In genomic region chr3:42729404-42730145, GRCh38 we compare ENCODE assay signal across 23 cellular contexts. TPM values are rescaled to one million over a fixed set of nuclear protein-coding genes. Genes with fewer than 3 reads are reported as not detected.
A peak's percentile ranks its signal among the peaks of the same experiment; 100 is the strongest.
DNase-seq lines count a peak whose midpoint lies in the region; ATAC-seq and TF ChIP-seq lines count a peak whose summit lies in the region.
"Had no signal": no experiment of that assay in that cellular context is flagged by ENCODE, and none has a peak within 500 bp of the region (broad histone marks: within the 10 kb centered on the region; RNA-seq: fewer than 3 reads in every experiment).

No MANE protein-coding gene starts in this region.

- H2BK120ac ChIP-seq in H9 (ENCODE audit: low read depth, low read length, poor library complexity, severe bottlenecking), result no peak overlapping the region

- TF ChIP-seq CTCF in H9 (conservative IDR thresholded peaks at IDR 0.05) (no peak), right atrium auricular region (IDR thresholded peaks at IDR 0.05) (no peak)

- no peak overlapping the region for H4K5ac ChIP-seq in H9 (ENCODE audit: insufficient read length, low read depth, low read length)

- H3K14ac ChIP-seq in H9 (ENCODE audit: insufficient read depth, low read length), result no peak overlapping the region

- H3K23me2 ChIP-seq in H9 (ENCODE audit: insufficient read length, low read depth, low read length, poor library complexity, severe bottlenecking), result no peaks in the 10 kb centered on the region

- WGBS in H9 (ENCODE audit: extremely low coverage, insufficient read length, low lambda C conversion rate), result no CpG with 5 or more reads among the region's 6 CpGs

- no peak overlapping the region for H3K4me2 ChIP-seq in H9 (ENCODE audit: insufficient read depth, insufficient read length, low read length)

- H3K27ac ChIP-seq in H9 (ENCODE audit: insufficient read length, low read depth, low read length) (no peak overlapping the region), caudate nucleus (ENCODE audit: low read depth, low read length) (peak overlapping the region; percentile 100), right atrium auricular region (peak overlapping the region; percentile 80 to 84), skeletal muscle tissue (ENCODE audit: low read depth, low read length) (peak overlapping the region; percentile 73)
- H3K27ac ChIP-seq: adrenal gland, C4-2B had no signal

- no peak overlapping the region for H2AFZ ChIP-seq in H9 (ENCODE audit: low read length)

- no peaks in the 10 kb centered on the region for H3K9me3 Mint-ChIP-seq in H9
- H3K9me3 Mint-ChIP-seq: stimulated activated naive CD8-positive, alpha-beta T cell treated with anti-CD3 and anti-CD28 coated beads, Interleukin-15, amount 100 ng/mL, for 72 hours had no signal

- H3K4me1 Mint-ChIP-seq in H9, result peaks cover 35 to 36% of the 10 kb centered on the region in 2 experiments
- H3K4me1 Mint-ChIP-seq: immature natural killer cell; stimulated activated naive CD8-positive, alpha-beta T cell treated with anti-CD3 and anti-CD28 coated beads, Interleukin-15, amount 100 ng/mL, for 72 hours had no signal

- H4K20me1 ChIP-seq in H9 (ENCODE audit: control insufficient read depth, insufficient read depth, insufficient read length), result no peaks in the 10 kb centered on the region

- no peak overlapping the region for H4K8ac ChIP-seq in H9 (replicated peaks; ENCODE audit: insufficient read length, low read depth, low read length)

- H3K23ac ChIP-seq in H9 (ENCODE audit: insufficient read length, low read depth, low read length), result no peak overlapping the region

- H2BK15ac ChIP-seq in H9 (ENCODE audit: low read depth, low read length), result no peak overlapping the region

- no peak overlapping the region for H2BK5ac ChIP-seq in H9 (ENCODE audit: insufficient read length, low read length)

- no peak overlapping the region for H2AK5ac ChIP-seq in H9 (ENCODE audit: insufficient read length, low read length)

- no peak overlapping the region for H2BK12ac ChIP-seq in H9 (ENCODE audit: insufficient read length, low read depth, low read length)

- H3K79me1 ChIP-seq in H9 (ENCODE audit: insufficient read depth, low read depth, low read length, poor library complexity, severe bottlenecking), result no peaks in the 10 kb centered on the region

- H3K4me3 Mint-ChIP-seq in H9, result no peak overlapping the region
- H3K4me3 Mint-ChIP-seq: immature natural killer cell; stimulated activated naive CD8-positive, alpha-beta T cell treated with anti-CD3 and anti-CD28 coated beads, Interleukin-15, amount 100 ng/mL, for 72 hours had no signal

- no peak overlapping the region for H3T11ph ChIP-seq in H9 (ENCODE audit: low read length)

- no peak overlapping the region for H3K4ac ChIP-seq in H9 (ENCODE audit: low read depth, low read length)

- peaks cover 3% of the 10 kb centered on the region for H3K27me3 Mint-ChIP-seq in H9 (ENCODE audit: low read depth)
- H3K27me3 Mint-ChIP-seq: stimulated activated naive CD8-positive, alpha-beta T cell treated with anti-CD3 and anti-CD28 coated beads, Interleukin-15, amount 100 ng/mL, for 72 hours had no signal

- peaks cover 5% of the 10 kb centered on the region; the same call in 1 of the 2 replicates for H3K4me1 ChIP-seq in H9 (ENCODE audit: insufficient read depth, low read length)
- H3K4me1 ChIP-seq in right atrium auricular region, result peaks cover 0 to 29% of the 10 kb centered on the region in 2 donors
- peaks cover 32 to 52% (median 39%) of the 10 kb centered on the region in 3 donors for H3K4me1 ChIP-seq in skeletal muscle tissue (ENCODE audit: control insufficient read depth in 3 of 3, insufficient read depth in 3 of 3, low read length in 3 of 3)
- H3K4me1 ChIP-seq: adrenal gland, breast epithelium, uterus had no signal

- peak; percentile 11 for DNase-seq in H9
- peak in 1 of 61 donors; percentile 41 for DNase-seq in caudate nucleus (lab: John Stamatoyannopoulos, UW)
- DNase-seq in right atrium auricular region (ENCODE audit: low spot score), result peak; percentile 57
- no peak for DNase-seq in stimulated activated naive CD8-positive, alpha-beta T cell treated with anti-CD3 and anti-CD28 coated beads, Interleukin-15, Interleukin-2, amounts not matched to agents 100 U/mL and 50 U/mL, for 24 hours
- DNase-seq: dermis blood vessel endothelial cell; GOT3; immature natural killer cell; KBM-7; NCI-H1436; NCI-H524; stimulated activated CD4-positive, alpha-beta T cell treated with anti-CD3 and anti-CD28 coated beads, Interleukin-12 subunit alpha, Interleukin-12 subunit beta, amount 100 ng/mL, for 4 hours; stimulated activated naive CD8-positive, alpha-beta T cell treated with anti-CD3 and anti-CD28 coated beads, Interleukin-15, amount 100 ng/mL, for 72 hours; T-helper 9 cell; uterus had no signal

- H3K56ac ChIP-seq in H9 (ENCODE audit: insufficient read length, low read depth, low read length), result no peak overlapping the region

- H3K9me3 ChIP-seq in H9 (ENCODE audit: control insufficient read depth, low read depth, low read length) (no peaks in the 10 kb centered on the region), right atrium auricular region (no peaks in the 10 kb centered on the region), skeletal muscle tissue (ENCODE audit: control insufficient read depth in 3 of 3, low read length in 3 of 3) (no peaks in the 10 kb centered on the region)
- H3K9me3 ChIP-seq: adrenal gland, breast epithelium, uterus had no signal

- H3K36me3 ChIP-seq in right atrium auricular region, result no peaks in the 10 kb centered on the region
- H3K36me3 ChIP-seq in skeletal muscle tissue (ENCODE audit: control insufficient read depth in 3 of 3, insufficient read depth in 3 of 3, low read length in 3 of 3), result no peaks in the 10 kb centered on the region
- H3K36me3 ChIP-seq: adrenal gland, breast epithelium, uterus had no signal

- H3K27ac Mint-ChIP-seq in H9, result no peak overlapping the region
- H3K27ac Mint-ChIP-seq: immature natural killer cell; stimulated activated naive CD8-positive, alpha-beta T cell treated with anti-CD3 and anti-CD28 coated beads, Interleukin-15, amount 100 ng/mL, for 72 hours had no signal

- H4K91ac ChIP-seq in H9 (ENCODE audit: insufficient read length, low read depth, low read length), result no peak overlapping the region

- ATAC-seq in HG02642 (IDR thresholded peaks at IDR 0.05; ENCODE audit: poor library complexity, unreplicated experiment) (no peak), HG03432 (IDR thresholded peaks at IDR 0.05; ENCODE audit: unreplicated experiment) (no peak), HG03571 (IDR thresholded peaks at IDR 0.05; ENCODE audit: unreplicated experiment) (no peak)
- no peak for ATAC-seq in stimulated activated naive CD8-positive, alpha-beta T cell treated with anti-CD3 and anti-CD28 coated beads, Interleukin-15, Interleukin-2, amounts not matched to agents 100 U/mL and 50 U/mL, for 24 hours
- ATAC-seq: stimulated activated naive CD8-positive, alpha-beta T cell treated with anti-CD3 and anti-CD28 coated beads, Interleukin-15, amount 100 ng/mL, for 72 hours had no signal

- H3K36me3 Mint-ChIP-seq in H9 (ENCODE audit: insufficient read depth in 1 of 3, low read depth in 3 of 3), result no peaks in the 10 kb centered on the region
- H3K36me3 Mint-ChIP-seq: immature natural killer cell had no signal

- H3K27me3 ChIP-seq in H9 (ENCODE audit: insufficient read depth, low read length) (no peaks in the 10 kb centered on the region), right atrium auricular region (no peaks in the 10 kb centered on the region), skeletal muscle tissue (ENCODE audit: control insufficient read depth in 3 of 3, insufficient read depth in 3 of 3, low read length in 3 of 3) (no peaks in the 10 kb centered on the region)
- H3K27me3 ChIP-seq: adrenal gland, breast epithelium, uterus had no signal

- H3K4me3 ChIP-seq in right atrium auricular region, result no peak overlapping the region
- peak overlapping the region in 1 of 3 donors; percentile 23 for H3K4me3 ChIP-seq in skeletal muscle tissue (ENCODE audit: low read length in 3 of 3)
- H3K4me3 ChIP-seq: adrenal gland, breast epithelium, lung, uterus had no signal

- H3K18ac ChIP-seq in H9 (ENCODE audit: insufficient read length, low read depth, low read length), result no peak overlapping the region

- no peak overlapping the region for H2BK20ac ChIP-seq in H9 (ENCODE audit: low read depth, low read length, poor library complexity, severe bottlenecking)

- no peaks in the 10 kb centered on the region for H3K79me2 ChIP-seq in H9 (ENCODE audit: insufficient read depth, low read length)

- no peak overlapping the region for H3K9ac ChIP-seq in H9 (ENCODE audit: extremely low read depth, insufficient read length, low read length)
- peak overlapping the region in 2 of 3 donors; percentile 15 to 55 for H3K9ac ChIP-seq in skeletal muscle tissue (ENCODE audit: low read depth in 1 of 3, low read length in 3 of 3)

RNA-seq across cellular contexts. Expression of gene HHATL, which starts 27.0 kb away (rescaled TPM):
- total RNA-seq in H9 (2021) (0.46 TPM in 1 of 2 replicates, not detected in the other), right atrium auricular region (100 to 1,000 TPM; 444 to 908 TPM), skeletal muscle tissue (23.0 TPM)
- total RNA-seq: dermis blood vessel endothelial cell, endothelial cell of umbilical vein had no signal

RNA-seq across cellular contexts. Expression of gene CCDC13, which starts 43.5 kb away (rescaled TPM):
- not detected in 2 replicates for total RNA-seq in H9 (2021)
- under 1 TPM in 1 of 2 donors, not detected in 1; 0.35 TPM for total RNA-seq in right atrium auricular region
- total RNA-seq in skeletal muscle tissue, result not detected

RNA-seq across cellular contexts. Expression of gene KLHL40, which starts 44.2 kb away (rescaled TPM):
- not detected in 2 replicates for total RNA-seq in H9 (2021)
- under 1 TPM; 0.15 to 0.63 TPM for total RNA-seq in right atrium auricular region
- 179 TPM for total RNA-seq in skeletal muscle tissue
- total RNA-seq: breast epithelium, endothelial cell of umbilical vein, lung, uterus had no signal

Comparison
In these comparisons a context has a peak if more than half of its experiments do, and no peak if none do; other contexts are left out.
1. RNA of gene HHATL, which starts 27.0 kb away (total RNA-seq): 444 to 908 TPM in right atrium auricular region; 23.0 TPM in skeletal muscle tissue (single experiment) and 0.46 TPM in H9; every median in the first group is over 10 times any median in the second.
2. RNA of gene KLHL40, which starts 44.2 kb away (total RNA-seq): 179 TPM in skeletal muscle tissue (single experiment); 0.15 to 0.63 TPM in right atrium auricular region and not detected in H9; every median in the first group is over 100 times any median in the second.